Comparison of ENCODE assay signal across 16 cellular contexts in the genomic region with DNA sequence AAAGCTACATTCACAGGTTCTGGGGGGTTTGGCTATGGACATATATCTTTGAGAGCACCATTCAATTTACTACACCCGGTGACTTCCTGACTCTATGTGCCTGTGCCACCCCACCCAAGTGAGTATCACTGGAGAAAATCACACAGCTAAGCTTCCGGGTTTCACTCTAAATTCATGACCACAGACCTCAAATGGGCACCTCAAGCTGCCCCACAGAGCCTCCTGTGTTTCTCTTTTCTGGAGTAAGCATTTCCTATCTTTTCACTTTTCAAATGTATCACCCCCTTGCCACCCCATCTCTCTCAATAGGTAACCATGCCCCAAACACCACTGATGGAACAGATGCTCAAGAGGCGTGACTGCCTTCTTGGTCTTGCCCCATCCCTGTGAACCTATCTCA. TPM values are rescaled to one million over a fixed set of nuclear protein-coding genes. Genes with fewer than 3 reads are reported as not detected.
DNase-seq lines count a peak whose midpoint lies in the region; ATAC-seq lines count a peak whose summit lies in the region.
"Had no signal": no experiment of that assay in that cellular context is flagged by ENCODE, and none has a peak within 500 bp of the region (broad histone marks: within the 10 kb centered on the region; RNA-seq: fewer than 3 reads in every experiment).

No MANE protein-coding gene starts in this region.

- no peak for DNase-seq in activated T-cell treated with anti-CD3 and anti-CD28 coated beads, Interleukin-2, amount 50 U/mL, for 24 hours
- no peak for DNase-seq in activated T-cell treated with anti-CD3 and anti-CD28 coated beads, Interleukin-2, amount 50 U/mL, for 1 hour
- DNase-seq in KG1 (lab: John Stamatoyannopoulos, UW), result peak; percentile 18
- DNase-seq in stimulated activated naive CD8-positive, alpha-beta T cell treated with anti-CD3 and anti-CD28 coated beads, Interleukin-15, Interleukin-2, amounts not matched to agents 100 U/mL and 50 U/mL, for 24 hours, result peak; percentile 38
- DNase-seq in MG63, result no peak
- no peak for DNase-seq in NCI-H2171 treated with DMSO at 0.1 percent for 48 hours (lab: John Stamatoyannopoulos, UW)
- DNase-seq in dermis blood vessel endothelial cell, result no peak
- DNase-seq: DMS79, esophagus squamous epithelium, lower lobe of right lung, NCI-H1694, SIG-M5, WERI-Rb-1 had no signal

- H3K9me3 ChIP-seq in MG63, result no peaks in the 10 kb centered on the region
- H3K9me3 ChIP-seq: esophagus squamous epithelium, lower lobe of right lung, neutrophil had no signal

- H3K27me3 ChIP-seq in MG63, result no peaks in the 10 kb centered on the region
- H3K27me3 ChIP-seq: esophagus squamous epithelium, neutrophil had no signal

- ATAC-seq in activated T-helper 17 cell treated with anti-CD3 and anti-CD28 coated beads, Interleukin-2, amount 50 U/mL, for 72 hours (replicated peaks), result peak; percentile 68
- ATAC-seq in stimulated activated naive CD8-positive, alpha-beta T cell treated with anti-CD3 and anti-CD28 coated beads, Interleukin-15, Interleukin-2, amounts not matched to agents 100 U/mL and 50 U/mL, for 24 hours, result peak; percentile 60
- ATAC-seq: lower lobe of right lung had no signal

- no peaks in the 10 kb centered on the region for H3K27me3 Mint-ChIP-seq in activated T-cell treated with anti-CD3 and anti-CD28 coated beads, Interleukin-2, amount 50 U/mL, for 24 hours
- no peaks in the 10 kb centered on the region for H3K27me3 Mint-ChIP-seq in activated T-helper 17 cell treated with anti-CD3 and anti-CD28 coated beads, Interleukin-2, amount 50 U/mL, for 72 hours

- no peaks in the 10 kb centered on the region for H3K36me3 ChIP-seq in MG63
- H3K36me3 ChIP-seq: esophagus squamous epithelium, lower lobe of right lung, neutrophil, WERI-Rb-1 had no signal

- H3K9me3 Mint-ChIP-seq in activated T-cell treated with anti-CD3 and anti-CD28 coated beads, Interleukin-2, amount 50 U/mL, for 24 hours, result no peaks in the 10 kb centered on the region
- peaks cover 8% of the 10 kb centered on the region for H3K9me3 Mint-ChIP-seq in activated T-helper 17 cell treated with anti-CD3 and anti-CD28 coated beads, Interleukin-2, amount 50 U/mL, for 72 hours

- H3K4me1 Mint-ChIP-seq in activated T-cell treated with anti-CD3 and anti-CD28 coated beads, Interleukin-2, amount 50 U/mL, for 24 hours (ENCODE audit: low read depth), result peaks cover 72% of the 10 kb centered on the region
- peaks cover 34% of the 10 kb centered on the region for H3K4me1 Mint-ChIP-seq in activated T-helper 17 cell treated with anti-CD3 and anti-CD28 coated beads, Interleukin-2, amount 50 U/mL, for 72 hours

- H3K36me3 Mint-ChIP-seq in activated T-cell treated with anti-CD3 and anti-CD28 coated beads, Interleukin-2, amount 50 U/mL, for 24 hours (ENCODE audit: low read depth), result no peaks in the 10 kb centered on the region
- H3K36me3 Mint-ChIP-seq in activated T-helper 17 cell treated with anti-CD3 and anti-CD28 coated beads, Interleukin-2, amount 50 U/mL, for 72 hours (ENCODE audit: low read depth), result no peaks in the 10 kb centered on the region

- H3K27ac Mint-ChIP-seq in activated T-cell treated with anti-CD3 and anti-CD28 coated beads, Interleukin-2, amount 50 U/mL, for 24 hours, result peak overlapping the region; percentile 22
- peak overlapping the region; percentile 11 for H3K27ac Mint-ChIP-seq in activated T-helper 17 cell treated with anti-CD3 and anti-CD28 coated beads, Interleukin-2, amount 50 U/mL, for 72 hours

- H3K4me3 ChIP-seq in MG63, result no peak overlapping the region
- H3K4me3 ChIP-seq: esophagus squamous epithelium, lower lobe of right lung, smooth muscle cell had no signal

- no peak overlapping the region for H3K4me3 Mint-ChIP-seq in activated T-cell treated with anti-CD3 and anti-CD28 coated beads, Interleukin-2, amount 50 U/mL, for 24 hours
- H3K4me3 Mint-ChIP-seq in activated T-helper 17 cell treated with anti-CD3 and anti-CD28 coated beads, Interleukin-2, amount 50 U/mL, for 72 hours, result peak overlapping the region; percentile 28

RNA-seq across cellular contexts. Expression of gene NEK6, which starts 49.2 kb away (rescaled TPM):
- total RNA-seq in activated T-helper 17 cell treated with anti-CD3 and anti-CD28 coated beads, Interleukin-2, amount 50 U/mL, for 72 hours, result 1 to 10 TPM; 6.8 to 7.6 TPM
- 25.0 and 33.1 TPM in 2 replicates for total RNA-seq in MG63 (2014; rRNA removed; shearing (Covaris generic); ENCODE audit: low replicate concordance)
- total RNA-seq in dermis blood vessel endothelial cell, result 18.7 and 25.6 TPM in 2 replicates

Comparison
In these comparisons a context has a peak if more than half of its experiments do, and no peak if none do; other contexts are left out.
1. DNase-seq: peak in KG1 (single experiment) and stimulated activated naive CD8-positive, alpha-beta T cell treated with anti-CD3 and anti-CD28 coated beads, Interleukin-15, Interleukin-2, amounts not matched to agents 100 U/mL and 50 U/mL, for 24 hours (single experiment); none in activated T-cell treated with anti-CD3 and anti-CD28 coated beads, Interleukin-2, amount 50 U/mL, for 24 hours (single experiment), activated T-cell treated with anti-CD3 and anti-CD28 coated beads, Interleukin-2, amount 50 U/mL, for 1 hour (single experiment), MG63 (single experiment), NCI-H2171 treated with DMSO at 0.1 percent for 48 hours (single experiment) and dermis blood vessel endothelial cell (single experiment).